8 cellular contexts compared by ENCODE assay signal in the genomic region with DNA sequence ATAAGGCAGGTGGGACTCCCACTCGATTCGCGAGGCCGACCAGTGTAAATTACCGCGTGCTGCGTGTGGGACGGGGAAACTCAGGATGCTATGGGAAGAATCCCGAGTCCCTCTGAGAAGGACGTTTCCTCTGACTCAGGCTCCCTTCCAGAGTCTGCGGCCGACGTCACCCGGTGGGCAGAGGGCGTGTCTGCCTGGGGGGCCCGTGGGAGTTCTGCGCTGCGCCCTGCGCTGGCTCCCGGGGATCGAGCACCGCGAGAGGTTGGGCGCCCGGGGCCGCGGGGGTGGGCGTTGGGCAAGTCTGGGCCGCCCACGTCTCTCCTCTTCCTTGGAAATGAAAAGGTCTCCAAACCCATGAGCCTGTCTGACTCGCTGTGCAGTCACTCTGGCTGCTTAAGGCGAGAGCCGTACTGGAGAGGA. TPM values are rescaled to one million over a fixed set of nuclear protein-coding genes. Genes with fewer than 3 reads are reported as not detected.
A peak's percentile ranks its signal among the peaks of the same experiment; 100 is the strongest.
DNase-seq lines count a peak whose midpoint lies in the region; ATAC-seq and TF ChIP-seq lines count a peak whose summit lies in the region.

No MANE protein-coding gene starts in this region.

- no peak for TF ChIP-seq CTCF in CD14-positive monocyte (IDR thresholded peaks at IDR 0.05)
- no peak for TF ChIP-seq CTCF in HFFc6 (IDR thresholded peaks at IDR 0.05)
- no peak for TF ChIP-seq CTCF in cardiac fibroblast (IDR thresholded peaks at IDR 0.05; ENCODE audit: low read depth, low read length)

- peaks cover 28% of the 10 kb centered on the region for H3K4me1 Mint-ChIP-seq in CD14-positive monocyte
- peaks cover 10% of the 10 kb centered on the region for H3K4me1 Mint-ChIP-seq in HFFc6 (ENCODE audit: low read depth)

- intact Hi-C loops in CD14-positive monocyte (cut with micrococcal nuclease): no loop called here

- ATAC-seq in left lobe of liver: peak; percentile 6
- no peak for ATAC-seq in HG02571 (IDR thresholded peaks at IDR 0.05; ENCODE audit: unreplicated experiment)

- H3K4me3 Mint-ChIP-seq in CD14-positive monocyte (peak overlapping the region; percentile 78 to 91), HFFc6 (peak overlapping the region; percentile 86)

- peak overlapping the region; percentile 64 to 72 for H3K4me3 ChIP-seq in cardiac fibroblast (replicated peaks in 1 of 2; ENCODE audit: low read depth in 2 of 2, low read length in 2 of 2)

- H3K36me3 Mint-ChIP-seq in CD14-positive monocyte (no peaks in the 10 kb centered on the region), HFFc6 (ENCODE audit: low read depth) (no peaks in the 10 kb centered on the region)

- H3K27ac Mint-ChIP-seq in CD14-positive monocyte (peak overlapping the region in 1 of 7 donors; percentile 41), HFFc6 (peak overlapping the region; percentile 68; the same call in 1 of the 2 replicates)

- H3K9me3 Mint-ChIP-seq in CD14-positive monocyte: peaks cover 0 to 5% (median 2%) of the 10 kb centered on the region in 7 donors
- no peaks in the 10 kb centered on the region for H3K9me3 Mint-ChIP-seq in HFFc6

- H3K27me3 Mint-ChIP-seq in CD14-positive monocyte (ENCODE audit: low read depth in 3 of 3): peaks cover 44 to 53% (median 49%) of the 10 kb centered on the region in 3 donors
- H3K27me3 Mint-ChIP-seq in HFFc6 (ENCODE audit: insufficient read depth): peaks cover 5% of the 10 kb centered on the region

- DNase-seq in CD14-positive monocyte (ENCODE audit: low spot score) (no peak), HFFc6 (peak; percentile 57), T-helper 2 cell (peak in 3 of 5 experiments; percentile 2 to 20 (median 8)), cardiac fibroblast (ENCODE audit: low read depth in 2 of 2) (peak; percentile 64 to 73), left lobe of liver (ENCODE audit: low spot score) (peak; percentile 51), SHP77 treated with DMSO at 0.1 percent for 48 hours (lab: John Stamatoyannopoulos, UW) (no peak)
- peak; percentile 52 to 69 for DNase-seq in stimulated activated CD4-positive, alpha-beta T cell treated with anti-CD3 and anti-CD28 coated beads, Interleukin-4, amount 100 ng/mL, for 4 hours

RNA-seq across cellular contexts. Expression of a gene that starts 0.5 kb away (rescaled TPM):
- polyA plus RNA-seq in CD14-positive monocyte: under 1 TPM in 1 of 2 donors, not detected in 1; 0.22 TPM
- 1 to 10 TPM in 1 of 6 experiments, under 1 TPM in 5; 0.22 to 1.3 (median 0.48) TPM for total RNA-seq in HFFc6 (2021; fragmentation: NEBNext Ultra II Directional; extraction: Animal tissue kit (Norgen Biotek cat#: 25700))
- 11.6 TPM for total RNA-seq in left lobe of liver

RNA-seq across cellular contexts. Expression of a gene that starts 0.6 kb away (rescaled TPM):
- polyA plus RNA-seq in CD14-positive monocyte: not detected
- not detected for total RNA-seq in HFFc6 (2021; fragmentation: NEBNext Ultra II Directional; extraction: Animal tissue kit (Norgen Biotek cat#: 25700))
- 13.7 TPM for total RNA-seq in left lobe of liver

Comparison
In these comparisons a context has a peak if more than half of its experiments do, and no peak if none do; other contexts are left out.
1. DNase-seq: peak in HFFc6 (single experiment), T-helper 2 cell (3 of 5), cardiac fibroblast (2 of 2), left lobe of liver (single experiment) and stimulated activated CD4-positive, alpha-beta T cell treated with anti-CD3 and anti-CD28 coated beads, Interleukin-4, amount 100 ng/mL, for 4 hours (2 of 2); none in CD14-positive monocyte (single experiment) and SHP77 treated with DMSO at 0.1 percent for 48 hours (single experiment).
2. RNA of a gene that starts 0.6 kb away (total RNA-seq): 13.7 TPM in left lobe of liver (single experiment); not detected in HFFc6; every median in the first group is over 10 times any median in the second.